In the genomic region with DNA sequence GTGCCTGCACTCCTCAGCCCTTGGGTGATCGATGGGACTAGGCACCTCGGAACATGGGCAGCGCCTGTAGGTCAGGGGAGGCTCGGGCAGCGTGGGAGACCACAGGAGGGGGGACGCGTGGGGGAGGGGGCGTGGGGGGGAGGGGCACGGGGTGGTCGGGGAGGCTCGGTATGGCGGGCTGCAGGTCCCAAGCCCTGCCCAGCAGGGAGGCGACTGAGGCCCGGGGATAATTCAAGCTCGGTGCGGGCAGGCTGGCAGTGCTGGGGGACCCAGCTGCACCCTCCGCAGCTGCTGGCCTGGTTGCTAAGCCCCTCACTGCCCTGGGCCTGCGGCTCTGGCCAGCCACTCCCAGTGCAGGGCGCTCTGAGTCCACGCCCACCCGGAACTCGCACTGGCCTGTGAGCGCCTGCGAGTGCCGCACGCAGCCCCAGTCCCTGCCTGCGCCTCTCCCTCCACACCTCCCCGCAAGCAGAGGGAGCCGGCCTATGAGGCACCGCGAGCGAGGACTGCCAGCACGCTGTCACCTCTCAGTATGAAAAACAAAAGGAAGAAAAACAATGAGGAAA, we compare ENCODE assay signal across 21 cellular contexts.
A peak's percentile ranks its signal among the peaks of the same experiment; 100 is the strongest.
DNase-seq lines count a peak whose midpoint lies in the region; ATAC-seq and TF ChIP-seq lines count a peak whose summit lies in the region.
"Had no signal": no experiment of that assay in that cellular context is flagged by ENCODE, and none has a peak within 500 bp of the region (broad histone marks: within the 10 kb centered on the region; RNA-seq: fewer than 3 reads in every experiment).

No MANE protein-coding gene starts in this region.

- H3K9ac ChIP-seq in neuronal stem cell (ENCODE audit: low read depth, low read length, poor library complexity), result peak overlapping the region; percentile 60
- H3K9ac ChIP-seq: BLaER1 had no signal

- H3K4me1 ChIP-seq in right cardiac atrium (ENCODE audit: control insufficient read depth, insufficient read depth, low read length), result peaks cover 2% of the 10 kb centered on the region
- H3K4me1 ChIP-seq in right atrium auricular region, result no peaks in the 10 kb centered on the region
- H3K4me1 ChIP-seq in neuronal stem cell (ENCODE audit: control insufficient read depth in 2 of 2, insufficient read depth in 1 of 2, low read depth in 1 of 2, low read length in 2 of 2), result no peaks in the 10 kb centered on the region
- H3K4me1 ChIP-seq: BLaER1, Caco-2 had no signal

- ATAC-seq in right cardiac atrium (no peak), HG02588 (IDR thresholded peaks at IDR 0.05; ENCODE audit: unreplicated experiment) (no peak)
- ATAC-seq in effector memory CD8-positive, alpha-beta T cell (replicated peaks), result no peak
- ATAC-seq: CD8-positive, alpha-beta T cell; GM12878; GM23338; HCT116 had no signal

- no peak overlapping the region for H4K91ac ChIP-seq in neuronal stem cell (ENCODE audit: low read depth, low read length, poor library complexity)

- H3K4me2 ChIP-seq in neuronal stem cell (ENCODE audit: insufficient read depth, low read length, poor library complexity, severe bottlenecking), result no peak overlapping the region
- H3K4me2 ChIP-seq: BLaER1, GM23338 had no signal

- no peak overlapping the region for H4K8ac ChIP-seq in neuronal stem cell (ENCODE audit: low read depth, low read length)

- no peak for TF ChIP-seq CTCF in right atrium auricular region (IDR thresholded peaks at IDR 0.05)

- no peak overlapping the region for H3K27ac Mint-ChIP-seq in effector memory CD8-positive, alpha-beta T cell
- H3K27ac Mint-ChIP-seq in activated CD4-positive, alpha-beta T cell treated with anti-CD3 and anti-CD28 coated beads, Interleukin-2, amount 10 ng/mL, durations not matched to agents 24 days and 14 days, result no peak overlapping the region
- H3K27ac Mint-ChIP-seq: B cell; CD4-positive, CD25-positive, alpha-beta regulatory T cell; CD8-positive, alpha-beta T cell; GM23338 had no signal

- H2AFZ ChIP-seq in neuronal stem cell (ENCODE audit: low read length), result no peak overlapping the region
- H2AFZ ChIP-seq: GM23338 had no signal

- H3K4me3 Mint-ChIP-seq in effector memory CD8-positive, alpha-beta T cell, result no peak overlapping the region
- no peak overlapping the region for H3K4me3 Mint-ChIP-seq in activated CD4-positive, alpha-beta T cell treated with anti-CD3 and anti-CD28 coated beads, Interleukin-2, amount 10 ng/mL, durations not matched to agents 24 days and 14 days
- H3K4me3 Mint-ChIP-seq: B cell; CD4-positive, CD25-positive, alpha-beta regulatory T cell; CD8-positive, alpha-beta T cell; GM23338; H9 had no signal

- no peak overlapping the region for H2AK5ac ChIP-seq in neuronal stem cell (ENCODE audit: low read depth, low read length)

- H3K4me1 Mint-ChIP-seq in effector memory CD8-positive, alpha-beta T cell (ENCODE audit: low read depth in 2 of 2), result no peaks in the 10 kb centered on the region
- no peaks in the 10 kb centered on the region for H3K4me1 Mint-ChIP-seq in activated CD4-positive, alpha-beta T cell treated with anti-CD3 and anti-CD28 coated beads, Interleukin-2, amount 10 ng/mL, durations not matched to agents 24 days and 14 days
- H3K4me1 Mint-ChIP-seq: B cell; CD4-positive, CD25-positive, alpha-beta regulatory T cell had no signal

- H3K4me3 ChIP-seq in right cardiac atrium (ENCODE audit: low read length), result no peak overlapping the region
- no peak overlapping the region for H3K4me3 ChIP-seq in right atrium auricular region
- H3K4me3 ChIP-seq in neuronal stem cell (ENCODE audit: low read length in 2 of 2), result no peak overlapping the region
- H3K4me3 ChIP-seq: BLaER1, GM12878, GM23338 had no signal

- H3K36me3 ChIP-seq in right atrium auricular region (no peaks in the 10 kb centered on the region), neuronal stem cell (replicated peaks in 1 of 2; ENCODE audit: control insufficient read depth in 2 of 2, insufficient read depth in 2 of 2, low read length in 2 of 2) (no peaks in the 10 kb centered on the region)
- H3K36me3 ChIP-seq: BLaER1 had no signal

- H3K9me3 ChIP-seq in right cardiac atrium (ENCODE audit: control insufficient read depth, low read length) (no peaks in the 10 kb centered on the region), right atrium auricular region (peaks cover 0 to 5% of the 10 kb centered on the region in 2 donors), neuronal stem cell (replicated peaks in 1 of 2; ENCODE audit: control insufficient read depth in 2 of 2, insufficient read depth in 1 of 2, low read depth in 1 of 2, low read length in 2 of 2) (peaks cover 0 to 1% of the 10 kb centered on the region in 2 donors)
- H3K9me3 ChIP-seq: Caco-2 had no signal

- no peaks in the 10 kb centered on the region for H3K36me3 Mint-ChIP-seq in effector memory CD8-positive, alpha-beta T cell (ENCODE audit: insufficient read depth)
- H3K36me3 Mint-ChIP-seq in activated CD4-positive, alpha-beta T cell treated with anti-CD3 and anti-CD28 coated beads, Interleukin-2, amount 10 ng/mL, durations not matched to agents 24 days and 14 days (ENCODE audit: low read depth), result no peaks in the 10 kb centered on the region
- H3K36me3 Mint-ChIP-seq: CD4-positive, CD25-positive, alpha-beta regulatory T cell; CD8-positive, alpha-beta T cell had no signal

- no peak overlapping the region for H2BK15ac ChIP-seq in neuronal stem cell (ENCODE audit: low read length)

- no peak overlapping the region for H3K4ac ChIP-seq in neuronal stem cell (ENCODE audit: low read length)

- no peak overlapping the region for H2BK120ac ChIP-seq in neuronal stem cell (ENCODE audit: low read depth, low read length)

- H3K79me1 ChIP-seq in neuronal stem cell (ENCODE audit: low read depth, low read length), result no peaks in the 10 kb centered on the region

- H2BK12ac ChIP-seq in neuronal stem cell (ENCODE audit: low read length), result no peak overlapping the region

- WGBS in right cardiac atrium, result 94% methylated on average over 33 of the region's 33 CpGs
- WGBS in neuronal stem cell (ENCODE audit: extremely low coverage in 2 of 2, insufficient read length in 2 of 2, insufficient replicate concordance in 1 of 2), 2 donors, result no CpG with 5 or more reads among the region's 33 CpGs

- DNase-seq in NCI-H2227 (lab: John Stamatoyannopoulos, UW; ENCODE audit: unreplicated experiment) (peak; percentile 31), NCI-H2227 treated with DMSO at 0.1 percent for 48 hours (lab: John Stamatoyannopoulos, UW) (no peak), right cardiac atrium (peak in 2 of 3 donors; percentile 37 to 49), right atrium auricular region (ENCODE audit: low spot score) (no peak), neuronal stem cell (ENCODE audit: low spot score) (no peak)
- no peak for DNase-seq in effector memory CD8-positive, alpha-beta T cell
- DNase-seq in activated CD4-positive, alpha-beta T cell treated with anti-CD3 and anti-CD28 coated beads, Interleukin-2, amount 10 ng/mL, durations not matched to agents 24 days and 14 days, result no peak
- DNase-seq: Caco-2; CD4-positive, CD25-positive, alpha-beta regulatory T cell; CD8-positive, alpha-beta T cell; DMS153; DND-41; H9 had no signal

- H3K9me3 Mint-ChIP-seq in effector memory CD8-positive, alpha-beta T cell, result peaks cover 6 to 17% of the 10 kb centered on the region in 2 donors
- peaks cover 8% of the 10 kb centered on the region for H3K9me3 Mint-ChIP-seq in activated CD4-positive, alpha-beta T cell treated with anti-CD3 and anti-CD28 coated beads, Interleukin-2, amount 10 ng/mL, durations not matched to agents 24 days and 14 days

- H3K27me3 ChIP-seq in right cardiac atrium (ENCODE audit: control insufficient read depth, insufficient read depth) (no peaks in the 10 kb centered on the region), right atrium auricular region (no peaks in the 10 kb centered on the region), neuronal stem cell (ENCODE audit: control insufficient read depth in 3 of 3, insufficient read depth in 3 of 3, low read depth in 1 of 3, low read length in 3 of 3) (no peaks in the 10 kb centered on the region)
- H3K27me3 ChIP-seq: BLaER1 had no signal

- no peak overlapping the region for H2BK5ac ChIP-seq in neuronal stem cell (ENCODE audit: low read length)

- intact Hi-C loops in right cardiac atrium (cut with DNase I), result no loop called here
- intact Hi-C loops in activated CD4-positive, alpha-beta T cell treated with anti-CD3 and anti-CD28 coated beads, Interleukin-2, amount 10 ng/mL, durations not matched to agents 24 days and 14 days (cut with micrococcal nuclease), result no loop called here

- no peak overlapping the region for H3K23ac ChIP-seq in neuronal stem cell (ENCODE audit: low read depth, low read length, poor library complexity)

- no peak overlapping the region for H3K27ac ChIP-seq in right cardiac atrium (ENCODE audit: low read length)
- H3K27ac ChIP-seq in right atrium auricular region, result no peak overlapping the region
- H3K27ac ChIP-seq in neuronal stem cell (replicated peaks; ENCODE audit: low read length), result no peak overlapping the region
- H3K27ac ChIP-seq: 22Rv1, BLaER1, C4-2B had no signal

- peak overlapping the region; percentile 63 for H3K14ac ChIP-seq in neuronal stem cell (ENCODE audit: low read length)

- no peaks in the 10 kb centered on the region for H3K27me3 Mint-ChIP-seq in effector memory CD8-positive, alpha-beta T cell
- H3K27me3 Mint-ChIP-seq in activated CD4-positive, alpha-beta T cell treated with anti-CD3 and anti-CD28 coated beads, Interleukin-2, amount 10 ng/mL, durations not matched to agents 24 days and 14 days, result no peaks in the 10 kb centered on the region
- H3K27me3 Mint-ChIP-seq: B cell; CD4-positive, CD25-positive, alpha-beta regulatory T cell had no signal

- no peak overlapping the region for H3K18ac ChIP-seq in neuronal stem cell (ENCODE audit: low read length)

Comparison
In these comparisons a context has a peak if more than half of its experiments do, and no peak if none do; other contexts are left out.
1. DNase-seq: peak in NCI-H2227 (single experiment) and right cardiac atrium (2 of 3); none in NCI-H2227 treated with DMSO at 0.1 percent for 48 hours (single experiment), right atrium auricular region (single experiment), neuronal stem cell (single experiment), effector memory CD8-positive, alpha-beta T cell (0 of 3) and activated CD4-positive, alpha-beta T cell treated with anti-CD3 and anti-CD28 coated beads, Interleukin-2, amount 10 ng/mL, durations not matched to agents 24 days and 14 days (single experiment).